ENCODE assay signal across 1 cellular context in genomic region chr14:89382487-89383170, GRCh38.
TF ChIP-seq lines count a peak whose summit lies in the region.

No MANE protein-coding gene starts in this region.

TF ChIP-seq in K562, 482 proteins besides CTCF, POLR2A, EP300 and RAD21:
- TF ChIP-seq IFI16 (CRISPR knock-in tag; IDR thresholded peaks at IDR 0.05) = no peak
- TF ChIP-seq SNAPC5 (CRISPR knock-in tag; IDR thresholded peaks at IDR 0.05) = no peak
- no peak for TF ChIP-seq NFYB (IDR thresholded peaks at IDR 0.05; ENCODE audit: extremely low read depth, insufficient read length)
- TF ChIP-seq RBM15 (IDR thresholded peaks at IDR 0.05; ENCODE audit: insufficient read depth, low read length) = no peak
- TF ChIP-seq ETS1 (conservative IDR thresholded peaks at IDR 0.05; ENCODE audit: control insufficient read depth, low read depth, low read length) = no peak
- TF ChIP-seq RBM25 (IDR thresholded peaks at IDR 0.05; ENCODE audit: low read depth, low read length, severe bottlenecking) = peak; percentile 38
- no peak for TF ChIP-seq KDM5B (IDR thresholded peaks at IDR 0.05; ENCODE audit: insufficient replicate concordance, low read depth, low read length)
TF ChIP-seq in K562: peak in this region for 1.
